In genomic region chr14:68969278-68969677, GRCh38 we compare ENCODE assay signal across 14 cellular contexts. TPM values are rescaled to one million over a fixed set of nuclear protein-coding genes. Genes with fewer than 3 reads are reported as not detected.
DNase-seq lines count a peak whose midpoint lies in the region; ATAC-seq, FAIRE-seq and TF ChIP-seq lines count a peak whose summit lies in the region.
"Had no signal": no experiment of that assay in that cellular context is flagged by ENCODE, and none has a peak within 500 bp of the region (broad histone marks: within the 10 kb centered on the region; RNA-seq: fewer than 3 reads in every experiment).

No MANE protein-coding gene starts in this region.

- DNase-seq in ascending aorta (ENCODE audit: low spot score in 2 of 2) (no peak), right atrium auricular region (ENCODE audit: low spot score) (no peak), stomach (no peak), HuH-7 (ENCODE audit: low spot score) (no peak), GM12891 (ENCODE audit: insufficient read length, low spot score) (no peak), NCI-H187 treated with DMSO at 0.1 percent for 48 hours (lab: John Stamatoyannopoulos, UW) (no peak)
- DNase-seq: NCI-H2107, OCI-M1 had no signal

- no peak for FAIRE-seq in GM12891 (lab: Jason Lieb, UNC)
- FAIRE-seq: GM12892, islet of Langerhans, TTC549 had no signal

- H3K27ac ChIP-seq in HUES64 (ENCODE audit: low read depth, low read length): no peak overlapping the region
- H3K27ac ChIP-seq in ascending aorta: peak overlapping the region; percentile 68 to 80
- peak overlapping the region; percentile 56 to 78 for H3K27ac ChIP-seq in right atrium auricular region
- peak overlapping the region in 4 of 5 donors; percentile 78 to 98 (median 97) for H3K27ac ChIP-seq in stomach
- H3K27ac ChIP-seq: parathyroid adenoma had no signal

- H3K4me1 ChIP-seq in HUES64 (ENCODE audit: insufficient read depth, low read length): peaks cover 46% of the 10 kb centered on the region
- peaks cover 75 to 95% of the 10 kb centered on the region in 2 donors for H3K4me1 ChIP-seq in ascending aorta
- H3K4me1 ChIP-seq in right atrium auricular region: peaks cover 0 to 89% of the 10 kb centered on the region in 2 donors
- H3K4me1 ChIP-seq in stomach: peaks cover 82 to 100% (median 91%) of the 10 kb centered on the region in 4 donors

- no peak overlapping the region for H3K4me3 ChIP-seq in HUES64 (ENCODE audit: low read length)
- peak overlapping the region in 1 of 2 donors; percentile 78 for H3K4me3 ChIP-seq in ascending aorta
- H3K4me3 ChIP-seq in right atrium auricular region: no peak overlapping the region
- H3K4me3 ChIP-seq in stomach: no peak overlapping the region

- WGBS in HUES64: 88% methylated on average over 8 of the region's 8 CpGs
- WGBS in stomach, 5 donors: 41 to 67% (median 54%) methylated on average over 8 of the region's 8 CpGs

- TF ChIP-seq EP300 in stomach (IDR thresholded peaks at IDR 0.05): no peak

- ATAC-seq in GM21390 (IDR thresholded peaks at IDR 0.05; ENCODE audit: unreplicated experiment): no peak

- no peak for TF ChIP-seq POLR2A in stomach (IDR thresholded peaks at IDR 0.05)
- no peak for TF ChIP-seq POLR2A in GM12891 (IDR thresholded peaks at IDR 0.05; ENCODE audit: low read depth, low read length)

- TF ChIP-seq CTCF in ascending aorta (IDR thresholded peaks at IDR 0.05) (no peak), right atrium auricular region (IDR thresholded peaks at IDR 0.05) (no peak), stomach (IDR thresholded peaks at IDR 0.05) (no peak)

- H3K9ac ChIP-seq in HUES64 (ENCODE audit: low read depth, low read length): peak overlapping the region; percentile 18; the same call in 1 of the 2 replicates
- H3K9ac ChIP-seq: parathyroid adenoma had no signal

- no peaks in the 10 kb centered on the region for H3K27me3 ChIP-seq in HUES64 (ENCODE audit: insufficient read depth, low read length)
- H3K27me3 ChIP-seq in ascending aorta: no peaks in the 10 kb centered on the region
- no peaks in the 10 kb centered on the region for H3K27me3 ChIP-seq in right atrium auricular region
- no peaks in the 10 kb centered on the region for H3K27me3 ChIP-seq in stomach

- H3K9me3 ChIP-seq in HUES64 (ENCODE audit: insufficient read depth, low read depth, low read length) (no peaks in the 10 kb centered on the region), ascending aorta (no peaks in the 10 kb centered on the region), right atrium auricular region (no peaks in the 10 kb centered on the region), stomach (no peaks in the 10 kb centered on the region)

- peaks cover 39% of the 10 kb centered on the region for H3K36me3 ChIP-seq in HUES64 (ENCODE audit: insufficient read depth, low read length)
- peaks cover 24 to 33% of the 10 kb centered on the region in 2 donors for H3K36me3 ChIP-seq in ascending aorta
- H3K36me3 ChIP-seq in right atrium auricular region: peaks cover 28% of the 10 kb centered on the region
- peaks cover 4 to 35% (median 18%) of the 10 kb centered on the region in 4 donors for H3K36me3 ChIP-seq in stomach

- intact Hi-C loops in ascending aorta (cut with DNase I) (no loop called here), stomach (cut with DNase I; ENCODE audit: low total_unique reads) (no loop called here)

TF ChIP-seq in GM12891, 5 proteins besides CTCF, POLR2A, EP300 and RAD21:
- TF ChIP-seq TAF1 (IDR thresholded peaks at IDR 0.05; ENCODE audit: low read depth, low read length) (no peak), POU2F2 (IDR thresholded peaks at IDR 0.05; ENCODE audit: low read depth, low read length) (no peak), POLR2AphosphoS5 (IDR thresholded peaks at IDR 0.05; ENCODE audit: low read depth, low read length) (no peak), PAX5 (IDR thresholded peaks at IDR 0.05; ENCODE audit: insufficient read depth, low read length, severe bottlenecking) (no peak), SPI1 (IDR thresholded peaks at IDR 0.05; ENCODE audit: low read depth, low read length) (no peak)

RNA-seq across cellular contexts. Expression of gene ACTN1, which starts 9.8 kb away (rescaled TPM):
- polyA plus RNA-seq in HUES64 (2013, experiment 1 of 2): 156 TPM
- polyA plus RNA-seq in HUES64 (2013, experiment 2 of 2): 157 TPM
- total RNA-seq in ascending aorta: 814 TPM
- 100 to 1,000 TPM; 170 to 316 TPM for total RNA-seq in right atrium auricular region
- total RNA-seq in stomach: 100 to 1,000 TPM; 191 to 504 (median 237) TPM
- polyA plus RNA-seq in stomach: 10 to 100 TPM; 25.7 to 87.7 (median 43.6) TPM
- 1.3 TPM for polyA plus RNA-seq in GM12891 (2012; ENCODE audit: low read depth, missing spikeins)
